Comparison of ENCODE assay signal across 8 cellular contexts in genomic region chr15:41661078-41661528, GRCh38. TPM values are rescaled to one million over a fixed set of nuclear protein-coding genes. Genes with fewer than 3 reads are reported as not detected.
DNase-seq lines count a peak whose midpoint lies in the region; ATAC-seq and TF ChIP-seq lines count a peak whose summit lies in the region.

No MANE protein-coding gene starts in this region.

- H3K9me3 ChIP-seq in right atrium auricular region = no peaks in the 10 kb centered on the region
- no peaks in the 10 kb centered on the region for H3K9me3 ChIP-seq in gastroesophageal sphincter

- H3K4me3 Mint-ChIP-seq in stimulated activated memory B cell treated with anti-CD40 and anti-IgM and Interleukin-4, amounts not matched to agents 10 μg/mL and 1 μg/mL and 100 μg/mL, for 72 hours = peak overlapping the region; percentile 88

- H3K36me3 Mint-ChIP-seq in stimulated activated memory B cell treated with anti-CD40 and anti-IgM and Interleukin-4, amounts not matched to agents 10 μg/mL and 1 μg/mL and 100 μg/mL, for 72 hours = no peaks in the 10 kb centered on the region

- H3K9me3 Mint-ChIP-seq in stimulated activated memory B cell treated with anti-CD40 and anti-IgM and Interleukin-4, amounts not matched to agents 10 μg/mL and 1 μg/mL and 100 μg/mL, for 72 hours = no peaks in the 10 kb centered on the region

- intact Hi-C loops in Right ventricle myocardium superior (cut with DNase I) = loop anchor here (5.0 kb wide), 1 partner anchor 39 kb away; no protein-coding TSS in a partner anchor

- TF ChIP-seq POLR2A in gastroesophageal sphincter (IDR thresholded peaks at IDR 0.05) = no peak

- H3K27ac ChIP-seq in right atrium auricular region = peak overlapping the region; percentile 82 to 83
- peak overlapping the region; percentile 21 to 88 (median 84) for H3K27ac ChIP-seq in gastroesophageal sphincter

- DNase-seq in right atrium auricular region (ENCODE audit: low spot score) (no peak), Right ventricle myocardium superior (no peak), SW480 (ENCODE audit: low spot score) (peak; percentile 6), GDM1 (lab: John Stamatoyannopoulos, UW) (no peak), kidney glomerular epithelial cell (lab: John Stamatoyannopoulos, UW) (no peak)

- no peaks in the 10 kb centered on the region for H3K27me3 Mint-ChIP-seq in stimulated activated memory B cell treated with anti-CD40 and anti-IgM and Interleukin-4, amounts not matched to agents 10 μg/mL and 1 μg/mL and 100 μg/mL, for 72 hours

- H3K4me3 ChIP-seq in right atrium auricular region (peak overlapping the region; percentile 42 to 60), gastroesophageal sphincter (peak overlapping the region; percentile 59 to 63)

- 3 to 7% methylated on average over 4 to 7 of the region's 9 CpGs for WGBS in gastroesophageal sphincter (ENCODE audit: low coverage in 1 of 2), 2 donors

- TF ChIP-seq CTCF in right atrium auricular region (IDR thresholded peaks at IDR 0.05) = no peak
- TF ChIP-seq CTCF in gastroesophageal sphincter (IDR thresholded peaks at IDR 0.05) = no peak

- ATAC-seq in Right ventricle myocardium superior (ENCODE audit: poor library complexity) (no peak), gastroesophageal sphincter (no peak), GM19328 (IDR thresholded peaks at IDR 0.05; ENCODE audit: unreplicated experiment) (no peak)
- no peak for ATAC-seq in stimulated activated memory B cell treated with anti-CD40 and anti-IgM and Interleukin-4, amounts not matched to agents 10 μg/mL and 1 μg/mL and 100 μg/mL, for 72 hours

- H3K27me3 ChIP-seq in right atrium auricular region (no peaks in the 10 kb centered on the region), gastroesophageal sphincter (no peaks in the 10 kb centered on the region)

- no peak for TF ChIP-seq EP300 in gastroesophageal sphincter (IDR thresholded peaks at IDR 0.05)

- H3K4me1 ChIP-seq in right atrium auricular region (peaks cover 0 to 32% of the 10 kb centered on the region in 2 donors), gastroesophageal sphincter (peaks cover 0 to 49% (median 9%) of the 10 kb centered on the region in 3 donors)

- peaks cover 44% of the 10 kb centered on the region for H3K4me1 Mint-ChIP-seq in stimulated activated memory B cell treated with anti-CD40 and anti-IgM and Interleukin-4, amounts not matched to agents 10 μg/mL and 1 μg/mL and 100 μg/mL, for 72 hours

- peak overlapping the region; percentile 92 for H3K27ac Mint-ChIP-seq in stimulated activated memory B cell treated with anti-CD40 and anti-IgM and Interleukin-4, amounts not matched to agents 10 μg/mL and 1 μg/mL and 100 μg/mL, for 72 hours

- H3K36me3 ChIP-seq in right atrium auricular region (no peaks in the 10 kb centered on the region), gastroesophageal sphincter (no peaks in the 10 kb centered on the region)

RNA-seq across cellular contexts. Expression of gene MGA, which starts 0.9 kb away (rescaled TPM):
- total RNA-seq in right atrium auricular region = 10 to 100 TPM; 40.1 to 40.3 TPM
- total RNA-seq in Right ventricle myocardium superior = 25.0 TPM
- 10 to 100 TPM; 29.4 to 59.2 (median 44.9) TPM for total RNA-seq in gastroesophageal sphincter
